ENCODE assay signal across 20 cellular contexts in the genomic region with DNA sequence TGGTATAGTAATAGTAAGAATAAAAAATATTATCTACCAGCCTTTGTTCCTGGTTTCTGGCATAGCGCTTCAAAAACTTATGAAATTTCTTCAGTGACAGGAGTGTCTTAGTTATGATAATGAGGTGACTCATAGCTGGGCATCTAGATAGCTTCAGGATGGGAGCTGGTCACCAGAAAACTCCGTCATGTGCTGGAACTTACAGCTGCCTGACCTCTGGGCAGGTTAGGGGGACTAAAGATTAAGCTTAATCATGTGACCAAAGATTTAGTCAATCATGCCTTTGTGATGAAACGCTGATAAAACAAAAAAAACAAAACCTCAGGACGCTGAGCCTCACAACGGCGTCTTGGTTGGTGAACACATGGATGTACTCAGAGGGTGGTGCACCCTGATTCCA.
"Had no signal": no experiment of that assay in that cellular context is flagged by ENCODE, and none has a peak within 500 bp of the region (broad histone marks: within the 10 kb centered on the region; RNA-seq: fewer than 3 reads in every experiment).

No MANE protein-coding gene starts in this region.

- ATAC-seq: activated CD4-positive, CD25-positive, alpha-beta regulatory T cell treated with anti-CD3 and anti-CD28 coated beads, Interleukin-2, amount 50 U/mL, for 24 hours; gastrocnemius medialis; natural killer cell had no signal

- H3K27ac ChIP-seq: ascending aorta, gastrocnemius medialis, thoracic aorta, uterus, VCaP had no signal

- H3K27me3 ChIP-seq: ascending aorta, gastrocnemius medialis, uterus had no signal

- DNase-seq: activated CD4-positive, alpha-beta T cell treated with anti-CD3 and anti-CD28 coated beads for 48 hours; activated CD4-positive, alpha-beta T cell treated with anti-CD3 and anti-CD28 coated beads, Interleukin-2, amount 50 U/mL, for 48 hours; activated CD8-positive, alpha-beta memory T cell treated with anti-CD3 and anti-CD28 coated beads for 24 hours; activated gamma-delta T cell; activated naive CD4-positive, alpha-beta T cell treated with anti-CD3 and anti-CD28 coated beads, Interleukin-2, amount 10 ng/mL, durations not matched to agents 7 days and 5 days; activated naive CD8-positive, alpha-beta T cell treated with anti-CD3 and anti-CD28 coated beads, Interleukin-2, amount 10 ng/mL, durations not matched to agents 7 days and 5 days; endodermal cell; gastrocnemius medialis; glutamatergic neuron; islet precursor cell; midbrain; natural killer cell; right cardiac atrium; stimulated activated CD4-positive, alpha-beta T cell treated with anti-CD3 and anti-CD28 coated beads, Interleukin-2, amount 100 ng/mL, for 48 hours; stimulated activated naive CD4-positive, alpha-beta T cell treated with Interleukin-2 at 50 U/mL for 16 hours; uterus had no signal
